ENCODE assay signal across 15 cellular contexts in the genomic region with DNA sequence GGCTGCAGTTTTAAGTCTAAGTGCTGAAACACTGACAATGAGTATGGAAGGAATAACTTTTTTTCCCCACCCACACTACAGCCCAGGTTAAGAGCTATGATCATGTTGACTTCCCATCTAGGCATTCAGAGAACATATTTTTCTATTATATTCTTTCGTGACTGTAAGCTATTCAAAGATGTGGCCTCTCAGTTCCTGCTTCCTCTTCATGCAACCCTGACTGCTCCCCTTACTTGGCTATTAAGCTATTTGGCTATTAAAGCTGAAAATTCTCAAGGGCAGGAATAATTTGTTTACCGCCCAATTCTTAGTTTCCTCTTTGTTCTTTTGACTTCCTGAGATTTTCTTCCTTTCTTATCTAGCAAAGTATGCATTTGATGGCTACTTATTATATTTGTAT. TPM values are rescaled to one million over a fixed set of nuclear protein-coding genes. Genes with fewer than 3 reads are reported as not detected.
DNase-seq lines count a peak whose midpoint lies in the region; ATAC-seq and TF ChIP-seq lines count a peak whose summit lies in the region.
"Had no signal": no experiment of that assay in that cellular context is flagged by ENCODE, and none has a peak within 500 bp of the region (broad histone marks: within the 10 kb centered on the region; RNA-seq: fewer than 3 reads in every experiment).

No MANE protein-coding gene starts in this region.

- peak; percentile 53 for DNase-seq in pulmonary artery endothelial cell (ENCODE audit: low read depth, low spot score)
- no peak for DNase-seq in NCI-H1694 (lab: John Stamatoyannopoulos, UW)
- no peak for DNase-seq in NAMALWA (ENCODE audit: low spot score)
- DNase-seq: CD4-positive, alpha-beta memory T cell; DMS153; DMS79; GDM1; GOT3; H9 had no signal

- H3K4me1 ChIP-seq in Loucy (ENCODE audit: insufficient read depth, low read length, poor library complexity, severe bottlenecking) (peaks cover 7% of the 10 kb centered on the region), endocrine pancreas (ENCODE audit: control insufficient read depth, insufficient read depth, low read length) (peaks cover 29% of the 10 kb centered on the region)
- H3K4me1 ChIP-seq: BLaER1 had no signal

- peak overlapping the region; percentile 10 for H3K4me2 ChIP-seq in Loucy (ENCODE audit: low read depth, low read length, poor library complexity, severe bottlenecking)
- H3K4me2 ChIP-seq: BLaER1 had no signal

- H3K79me2 ChIP-seq in Loucy (ENCODE audit: insufficient read depth, low read length): no peaks in the 10 kb centered on the region

- no peaks in the 10 kb centered on the region for H3K9me2 ChIP-seq in Loucy (replicated peaks; ENCODE audit: low read depth, low read length)

- H3K9me3 ChIP-seq in Loucy (ENCODE audit: insufficient read depth, low read depth, low read length): no peaks in the 10 kb centered on the region
- no peaks in the 10 kb centered on the region for H3K9me3 ChIP-seq in endocrine pancreas (ENCODE audit: control insufficient read depth, low read length)
- H3K9me3 ChIP-seq: BLaER1 had no signal

- H3K36me3 ChIP-seq in Loucy (ENCODE audit: insufficient read depth, low read length): no peaks in the 10 kb centered on the region
- H3K36me3 ChIP-seq in endocrine pancreas (ENCODE audit: control insufficient read depth, insufficient read depth, low read length): no peaks in the 10 kb centered on the region
- H3K36me3 ChIP-seq: BLaER1 had no signal

- no peak for TF ChIP-seq CTCF in Loucy (conservative IDR thresholded peaks at IDR 0.05; ENCODE audit: low read length)

- H3K4me3 ChIP-seq in Loucy (ENCODE audit: low read length, poor library complexity, severe bottlenecking): no peak overlapping the region
- H3K4me3 ChIP-seq in endocrine pancreas (ENCODE audit: control insufficient read depth, insufficient read depth, low read length): peak overlapping the region; percentile 29
- H3K4me3 ChIP-seq: BLaER1 had no signal

- peak overlapping the region; percentile 53 for H2AFZ ChIP-seq in Loucy (ENCODE audit: low read length)

- ATAC-seq in GM21619 (IDR thresholded peaks at IDR 0.05; ENCODE audit: unreplicated experiment): no peak
- ATAC-seq: HepG2 had no signal

- no peak overlapping the region for H3K9ac ChIP-seq in Loucy (ENCODE audit: low read depth, low read length, poor library complexity, severe bottlenecking)
- no peak overlapping the region for H3K9ac ChIP-seq in endocrine pancreas (ENCODE audit: control insufficient read depth, insufficient read depth, low read length)
- H3K9ac ChIP-seq: BLaER1 had no signal

- no peaks in the 10 kb centered on the region for H3F3A ChIP-seq in Loucy (ENCODE audit: low read depth)

- no peaks in the 10 kb centered on the region for H4K20me1 ChIP-seq in Loucy (ENCODE audit: insufficient read depth, low read length, poor library complexity, severe bottlenecking)
- H4K20me1 ChIP-seq: BLaER1 had no signal

- H3K27me3 ChIP-seq in Loucy (ENCODE audit: insufficient read depth, low read length, poor library complexity, severe bottlenecking) (no peaks in the 10 kb centered on the region), endocrine pancreas (ENCODE audit: control insufficient read depth, insufficient read depth, low read length) (no peaks in the 10 kb centered on the region)
- H3K27me3 ChIP-seq: BLaER1 had no signal

RNA-seq across cellular contexts. Expression of gene ALDH1A1, which starts 18.6 kb away (rescaled TPM):
- 130 and 699 TPM in 2 replicates for total RNA-seq in pulmonary artery endothelial cell
- total RNA-seq: Daoy had no signal
